ENCODE assay signal across 8 cellular contexts in the genomic region with DNA sequence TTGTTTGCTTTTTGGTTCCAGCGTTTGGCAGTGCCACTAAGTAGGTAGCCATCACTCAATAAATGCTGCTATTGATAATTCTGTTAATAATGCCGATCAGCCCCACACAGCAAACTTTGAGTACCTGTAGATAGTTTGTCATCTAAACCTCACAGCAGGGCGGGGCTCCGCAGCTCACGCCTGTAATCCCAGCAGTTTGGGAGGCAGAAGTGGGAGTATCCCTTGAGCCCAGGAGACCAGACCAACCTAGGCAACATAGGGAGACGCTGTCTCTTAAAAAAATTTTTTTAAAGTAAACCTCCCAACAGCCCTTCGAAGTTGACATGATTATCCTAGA. TPM values are rescaled to one million over a fixed set of nuclear protein-coding genes. Genes with fewer than 3 reads are reported as not detected.
DNase-seq lines count a peak whose midpoint lies in the region; ATAC-seq and TF ChIP-seq lines count a peak whose summit lies in the region.

No MANE protein-coding gene starts in this region.

- H3K36me3 ChIP-seq in kidney epithelial cell (ENCODE audit: control insufficient read depth, insufficient read depth, low read length): no peaks in the 10 kb centered on the region
- H3K36me3 ChIP-seq in suprapubic skin: peaks cover 4% of the 10 kb centered on the region

- peak overlapping the region; percentile 99 for H3K4me3 Mint-ChIP-seq in activated CD4-positive, alpha-beta T cell treated with anti-CD3 and anti-CD28 coated beads, Interleukin-2, amount 10 ng/mL, durations not matched to agents 7 days and 5 days
- peak overlapping the region; percentile 78 for H3K4me3 Mint-ChIP-seq in activated T-helper 17 cell treated with anti-CD3 and anti-CD28 coated beads, Interleukin-2, amount 50 U/mL, for 72 hours

- H3K4me1 Mint-ChIP-seq in activated CD4-positive, alpha-beta T cell treated with anti-CD3 and anti-CD28 coated beads, Interleukin-2, amount 10 ng/mL, durations not matched to agents 7 days and 5 days: peaks cover 45% of the 10 kb centered on the region
- H3K4me1 Mint-ChIP-seq in activated T-helper 17 cell treated with anti-CD3 and anti-CD28 coated beads, Interleukin-2, amount 50 U/mL, for 72 hours: peaks cover 18% of the 10 kb centered on the region

- POLR2A ChIA-PET in activated CD4-positive, alpha-beta T cell treated with anti-CD3 and anti-CD28 coated beads, Interleukin-2, amount 10 ng/mL, durations not matched to agents 7 days and 5 days (lab: Charles Lee): interaction anchor here (0.6 kb wide), 1 partner anchor 11 kb away, joined by 3 read pairs; no protein-coding TSS in a partner anchor

- H3K27ac ChIP-seq in suprapubic skin: peak overlapping the region; percentile 34

- peaks cover 55% of the 10 kb centered on the region for H3K4me1 ChIP-seq in suprapubic skin

- CTCF ChIA-PET in activated CD4-positive, alpha-beta T cell treated with anti-CD3 and anti-CD28 coated beads, Interleukin-2, amount 10 ng/mL, durations not matched to agents 7 days and 5 days (lab: Charles Lee): no interaction called here

- H3K36me3 Mint-ChIP-seq in activated CD4-positive, alpha-beta T cell treated with anti-CD3 and anti-CD28 coated beads, Interleukin-2, amount 10 ng/mL, durations not matched to agents 7 days and 5 days (ENCODE audit: low read depth): peaks cover 28% of the 10 kb centered on the region
- H3K36me3 Mint-ChIP-seq in activated T-helper 17 cell treated with anti-CD3 and anti-CD28 coated beads, Interleukin-2, amount 50 U/mL, for 72 hours (ENCODE audit: low read depth): peaks cover 62% of the 10 kb centered on the region

- DNase-seq in activated CD4-positive, alpha-beta T cell treated with anti-CD3 and anti-CD28 coated beads, Interleukin-2, amount 10 ng/mL, durations not matched to agents 7 days and 5 days: no peak
- DNase-seq in activated CD4-positive, alpha-beta T cell treated with anti-CD3 and anti-CD28 coated beads, Interleukin-2, amount 50 U/mL, for 48 hours: no peak
- no peak for DNase-seq in kidney epithelial cell (ENCODE audit: low read depth)
- peak in 1 of 2 donors; percentile 57 for DNase-seq in suprapubic skin (ENCODE audit: low spot score in 2 of 2)
- DNase-seq in amygdala (lab: John Stamatoyannopoulos, UW): no peak
- no peak for DNase-seq in NCI-H1417 (lab: John Stamatoyannopoulos, UW)

- peak overlapping the region; percentile 71 for H3K27ac Mint-ChIP-seq in activated CD4-positive, alpha-beta T cell treated with anti-CD3 and anti-CD28 coated beads, Interleukin-2, amount 10 ng/mL, durations not matched to agents 7 days and 5 days
- peak overlapping the region; percentile 99 for H3K27ac Mint-ChIP-seq in activated T-helper 17 cell treated with anti-CD3 and anti-CD28 coated beads, Interleukin-2, amount 50 U/mL, for 72 hours

- no peaks in the 10 kb centered on the region for H3K9me3 ChIP-seq in suprapubic skin

- H3K27me3 Mint-ChIP-seq in activated CD4-positive, alpha-beta T cell treated with anti-CD3 and anti-CD28 coated beads, Interleukin-2, amount 10 ng/mL, durations not matched to agents 7 days and 5 days: no peaks in the 10 kb centered on the region
- no peaks in the 10 kb centered on the region for H3K27me3 Mint-ChIP-seq in activated T-helper 17 cell treated with anti-CD3 and anti-CD28 coated beads, Interleukin-2, amount 50 U/mL, for 72 hours

- TF ChIP-seq CTCF in kidney epithelial cell (IDR thresholded peaks at IDR 0.05; ENCODE audit: insufficient read depth, low read length, poor library complexity, severe bottlenecking): no peak
- TF ChIP-seq CTCF in suprapubic skin (IDR thresholded peaks at IDR 0.05): no peak

- H3K27me3 ChIP-seq in kidney epithelial cell (ENCODE audit: control insufficient read depth, insufficient read depth, low read length): no peaks in the 10 kb centered on the region
- H3K27me3 ChIP-seq in suprapubic skin: no peaks in the 10 kb centered on the region

- no peak for ATAC-seq in activated T-helper 17 cell treated with anti-CD3 and anti-CD28 coated beads, Interleukin-2, amount 50 U/mL, for 72 hours (replicated peaks)
- ATAC-seq in GM19035 (IDR thresholded peaks at IDR 0.05; ENCODE audit: unreplicated experiment): no peak

- H3K4me3 ChIP-seq in kidney epithelial cell (ENCODE audit: low read depth, low read length): peak overlapping the region; percentile 97
- H3K4me3 ChIP-seq in suprapubic skin: peak overlapping the region; percentile 97

- no peak for TF ChIP-seq EP300 in suprapubic skin (IDR thresholded peaks at IDR 0.05)

- no peak for TF ChIP-seq POLR2A in suprapubic skin (IDR thresholded peaks at IDR 0.05)

- H3K9me3 Mint-ChIP-seq in activated CD4-positive, alpha-beta T cell treated with anti-CD3 and anti-CD28 coated beads, Interleukin-2, amount 10 ng/mL, durations not matched to agents 7 days and 5 days: peaks cover 2% of the 10 kb centered on the region
- peaks cover 4% of the 10 kb centered on the region for H3K9me3 Mint-ChIP-seq in activated T-helper 17 cell treated with anti-CD3 and anti-CD28 coated beads, Interleukin-2, amount 50 U/mL, for 72 hours

- WGBS in suprapubic skin: 65% methylated on average over 7 of the region's 7 CpGs

RNA-seq across cellular contexts. Expression of gene BFAR, which starts 1.6 kb away (rescaled TPM):
- total RNA-seq in activated CD4-positive, alpha-beta T cell treated with anti-CD3 and anti-CD28 coated beads, Interleukin-2, amount 10 ng/mL, durations not matched to agents 7 days and 5 days: 10 to 100 TPM; 62.0 to 68.3 TPM
- total RNA-seq in activated T-helper 17 cell treated with anti-CD3 and anti-CD28 coated beads, Interleukin-2, amount 50 U/mL, for 72 hours: 10 to 100 TPM; 41.4 to 62.2 TPM
- total RNA-seq in kidney epithelial cell (102 and 111 TPM in 2 replicates), suprapubic skin (10 to 100 TPM; 41.6 to 51.4 (median 44.8) TPM)

RNA-seq across cellular contexts. Expression of gene PARN, which starts 4.3 kb away (rescaled TPM):
- 10 to 100 TPM; 41.1 to 51.8 TPM for total RNA-seq in activated CD4-positive, alpha-beta T cell treated with anti-CD3 and anti-CD28 coated beads, Interleukin-2, amount 10 ng/mL, durations not matched to agents 7 days and 5 days
- total RNA-seq in activated T-helper 17 cell treated with anti-CD3 and anti-CD28 coated beads, Interleukin-2, amount 50 U/mL, for 72 hours: 10 to 100 TPM; 28.0 to 46.3 TPM
- 25.5 and 28.0 TPM in 2 replicates for total RNA-seq in kidney epithelial cell
- total RNA-seq in suprapubic skin: 10 to 100 TPM; 33.7 to 44.6 (median 37.1) TPM

RNA-seq across cellular contexts. Expression of gene PLA2G10, which starts 59.8 kb away (rescaled TPM):
- not detected for total RNA-seq in activated CD4-positive, alpha-beta T cell treated with anti-CD3 and anti-CD28 coated beads, Interleukin-2, amount 10 ng/mL, durations not matched to agents 7 days and 5 days
- not detected for total RNA-seq in activated T-helper 17 cell treated with anti-CD3 and anti-CD28 coated beads, Interleukin-2, amount 50 U/mL, for 72 hours
- not detected in 2 replicates for total RNA-seq in kidney epithelial cell
- not detected for total RNA-seq in suprapubic skin
